Comparison of ENCODE assay signal across 9 cellular contexts in the genomic region with DNA sequence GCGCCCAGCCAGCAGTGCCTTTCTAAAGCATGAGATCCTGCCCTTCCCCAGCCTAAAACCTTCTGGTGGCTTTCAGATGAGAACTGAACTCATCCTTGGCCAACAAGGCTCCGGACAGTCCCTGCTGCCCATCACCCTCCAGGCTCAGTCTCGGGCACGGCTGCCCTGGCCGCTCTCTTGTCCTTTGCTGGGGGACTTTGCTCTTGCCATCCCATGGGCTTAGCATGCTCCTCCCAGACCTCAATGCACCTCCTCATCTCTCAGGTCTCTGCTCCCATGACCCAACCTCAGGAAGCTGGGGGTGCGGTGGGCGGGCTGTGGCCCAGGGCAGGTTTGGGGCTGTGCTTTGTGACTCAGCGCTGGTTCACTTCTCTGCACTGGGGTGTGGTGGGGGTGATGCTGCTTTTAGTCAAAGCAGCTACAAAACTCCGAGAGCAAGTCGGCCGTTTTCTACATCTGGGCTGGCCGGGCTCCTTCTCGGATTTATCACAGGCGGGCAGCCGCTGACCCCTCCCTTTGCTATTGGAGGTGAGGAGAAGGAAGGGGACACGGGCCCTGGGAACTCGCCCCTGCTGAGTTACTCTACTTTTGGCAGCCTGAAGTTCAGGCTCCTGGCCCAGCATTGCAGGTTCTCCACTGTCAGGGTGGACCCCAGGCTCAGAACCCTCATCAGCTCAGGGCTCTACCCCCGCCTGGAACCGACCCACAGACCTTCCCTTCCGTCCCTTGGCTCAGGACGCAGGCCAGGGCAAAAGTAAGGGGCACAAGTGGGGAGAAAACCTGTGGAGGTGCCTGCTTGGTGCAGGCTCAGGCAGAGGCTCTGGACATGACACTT.
A peak's percentile ranks its signal among the peaks of the same experiment; 100 is the strongest.
DNase-seq lines count a peak whose midpoint lies in the region; ATAC-seq and TF ChIP-seq lines count a peak whose summit lies in the region.
"Had no signal": no experiment of that assay in that cellular context is flagged by ENCODE, and none has a peak within 500 bp of the region (broad histone marks: within the 10 kb centered on the region; RNA-seq: fewer than 3 reads in every experiment).

No MANE protein-coding gene starts in this region.

- peak overlapping the region; percentile 82 for H2AK5ac ChIP-seq in IMR-90 (ENCODE audit: low read depth, low read length)

- H4K5ac ChIP-seq in IMR-90 (ENCODE audit: low read depth, low read length): peak overlapping the region; percentile 40; the same call in 1 of the 2 replicates

- BruUV-seq in IMR-90 (replicated peaks; lab: Mats Ljungman, UMichigan): no TSS peak

- WGBS in IMR-90 (ENCODE audit: extremely low coverage in 2 of 2, insufficient read length in 1 of 2), 2 experiments: 100% methylated on average over 1 of the region's 21 CpGs; no CpG with 5 or more reads in 1 of the 2 experiments

- intact Hi-C loops in IMR-90 (cut with micrococcal nuclease): no loop called here

- peak; percentile 53 for DNase-seq in GM12864 (ENCODE audit: low read depth)
- DNase-seq in IMR-90: peak; percentile 70
- peak; percentile 80 for DNase-seq in activated CD8-positive, alpha-beta memory T cell treated with anti-CD3 and anti-CD28 coated beads, Interleukin-2, amount 50 U/mL, for 4 hours
- DNase-seq in iris pigment epithelial cell (ENCODE audit: low read depth): peak; percentile 49
- no peak for DNase-seq in endothelial cell (ENCODE audit: low spot score)
- no peak for DNase-seq in KBM-7
- DNase-seq in putamen (ENCODE audit: low spot score): no peak

- peak overlapping the region; percentile 40 for H3K4me2 ChIP-seq in IMR-90 (ENCODE audit: low read depth, low read length)

- peak overlapping the region; percentile 83 for H2BK5ac ChIP-seq in IMR-90 (ENCODE audit: low read depth, low read length, poor library complexity, severe bottlenecking)

- H3K9ac ChIP-seq in IMR-90 (ENCODE audit: low read depth, low read length): peak overlapping the region; percentile 29; the same call in 1 of the 2 replicates

- H3K56ac ChIP-seq in IMR-90 (ENCODE audit: extremely low read depth, insufficient read depth, low read length): no peak overlapping the region

- no peaks in the 10 kb centered on the region for H3K9me3 Mint-ChIP-seq in stimulated activated naive CD8-positive, alpha-beta T cell treated with anti-CD3 and anti-CD28 coated beads, Interleukin-15, Interleukin-2, amounts not matched to agents 100 ng/mL and 50 ng/mL, for 24 hours
- H3K9me3 Mint-ChIP-seq in endothelial cell (ENCODE audit: unreplicated experiment): peaks cover 4% of the 10 kb centered on the region
- H3K9me3 Mint-ChIP-seq: nephron had no signal

- TF ChIP-seq POLR2A in IMR-90 (IDR thresholded peaks at IDR 0.05; ENCODE audit: low read depth, low read length): no peak

- TF ChIP-seq CTCF in GM12864 (IDR thresholded peaks at IDR 0.05; ENCODE audit: low read depth, low read length, missing control alignments) (no peak), IMR-90 (conservative IDR thresholded peaks at IDR 0.05; ENCODE audit: low read depth, low read length) (no peak), endothelial cell (IDR thresholded peaks at IDR 0.05; ENCODE audit: unreplicated experiment) (no peak)

- peaks cover 4% of the 10 kb centered on the region; the same call in 1 of the 2 replicates for H3K27me3 ChIP-seq in IMR-90 (ENCODE audit: control insufficient read depth, insufficient read depth, low read length)

- H2AK9ac ChIP-seq in IMR-90 (replicated peaks; ENCODE audit: low read depth, low read length, poor library complexity): peak overlapping the region; percentile 99

- in situ Hi-C loops in IMR-90 (cut with MboI; ENCODE audit: low sequenced_read_pairs) (no loop called here), KBM-7 (cut with MboI; ENCODE audit: low pct_unique_long_range_greater_than_20kb, low sequenced_read_pairs) (no loop called here)

- peak overlapping the region; percentile 86 for H2BK120ac ChIP-seq in IMR-90 (ENCODE audit: low read depth, low read length)

- no peaks in the 10 kb centered on the region for H4K20me1 ChIP-seq in IMR-90 (ENCODE audit: insufficient read depth, low read length)

- no peaks in the 10 kb centered on the region for H3K79me1 ChIP-seq in IMR-90 (ENCODE audit: low read depth in 1 of 2, low read length in 2 of 2)

- peaks cover 2% of the 10 kb centered on the region; the same call in 1 of the 2 replicates for H3K9me1 ChIP-seq in IMR-90 (ENCODE audit: insufficient read depth, low read length)

- H3K4me3 Mint-ChIP-seq in stimulated activated naive CD8-positive, alpha-beta T cell treated with anti-CD3 and anti-CD28 coated beads, Interleukin-15, Interleukin-2, amounts not matched to agents 100 ng/mL and 50 ng/mL, for 24 hours: peak overlapping the region; percentile 62
- no peak overlapping the region for H3K4me3 Mint-ChIP-seq in endothelial cell (ENCODE audit: unreplicated experiment)

- H3K4me3 ChIP-seq in GM12864 (ENCODE audit: low read depth, low read length) (peak overlapping the region; percentile 26), IMR-90 (ENCODE audit: insufficient read depth, low read depth, low read length) (no peak overlapping the region)

- H3K9me3 ChIP-seq in IMR-90 (ENCODE audit: control insufficient read depth, insufficient read depth, low read length): no peaks in the 10 kb centered on the region

- peaks cover 14% of the 10 kb centered on the region for H3K4me1 ChIP-seq in IMR-90 (ENCODE audit: control insufficient read depth, insufficient read depth, low read length)

- POLR2A ChIA-PET in IMR-90 (lab: Charles Lee; ENCODE audit: unreplicated experiment): interaction anchor here (0.5 kb wide), 1 partner anchor 666 kb away, joined by 5 read pairs; no protein-coding TSS in a partner anchor

- ATAC-seq in IMR-90 (ENCODE audit: low read depth): peak; percentile 75

- H3K14ac ChIP-seq in IMR-90 (replicated peaks; ENCODE audit: low read depth, low read length): peak overlapping the region; percentile 40

- no peaks in the 10 kb centered on the region for H3K36me3 ChIP-seq in IMR-90 (ENCODE audit: control insufficient read depth, insufficient read depth, low read length)

- H3K36me3 Mint-ChIP-seq in stimulated activated naive CD8-positive, alpha-beta T cell treated with anti-CD3 and anti-CD28 coated beads, Interleukin-15, Interleukin-2, amounts not matched to agents 100 ng/mL and 50 ng/mL, for 24 hours (ENCODE audit: low read depth): no peaks in the 10 kb centered on the region
- H3K36me3 Mint-ChIP-seq in endothelial cell (ENCODE audit: low read depth, unreplicated experiment): peaks cover 3% of the 10 kb centered on the region

- no peak for TF ChIP-seq RAD21 in IMR-90 (IDR thresholded peaks at IDR 0.05; ENCODE audit: low read length)

- H3K27me3 Mint-ChIP-seq in stimulated activated naive CD8-positive, alpha-beta T cell treated with anti-CD3 and anti-CD28 coated beads, Interleukin-15, Interleukin-2, amounts not matched to agents 100 ng/mL and 50 ng/mL, for 24 hours: peaks cover 35% of the 10 kb centered on the region
- peaks cover 15% of the 10 kb centered on the region for H3K27me3 Mint-ChIP-seq in endothelial cell (ENCODE audit: unreplicated experiment)

- H4K8ac ChIP-seq in IMR-90 (ENCODE audit: low read depth in 2 of 2, low read length in 2 of 2): peak overlapping the region; percentile 34 to 86; a peak in 3 of 4 replicates

- H3K27ac ChIP-seq in IMR-90 (ENCODE audit: insufficient read depth, low read length): peak overlapping the region; percentile 36; the same call in 1 of the 2 replicates

- CTCF ChIA-PET in IMR-90 (lab: Yijun Ruan, JAX): interaction anchor here (1.2 kb wide), 1 partner anchor 11 kb away, joined by 3 read pairs; no protein-coding TSS in a partner anchor

- H2BK20ac ChIP-seq in IMR-90 (ENCODE audit: low read depth, low read length): peak overlapping the region; percentile 37; the same call in 1 of the 2 replicates

- peak overlapping the region; percentile 31; the same call in 1 of the 2 replicates for H3K23ac ChIP-seq in IMR-90 (ENCODE audit: low read depth, low read length)

- H3K27ac Mint-ChIP-seq in stimulated activated naive CD8-positive, alpha-beta T cell treated with anti-CD3 and anti-CD28 coated beads, Interleukin-15, Interleukin-2, amounts not matched to agents 100 ng/mL and 50 ng/mL, for 24 hours: peak overlapping the region; percentile 31
- no peak overlapping the region for H3K27ac Mint-ChIP-seq in endothelial cell (ENCODE audit: unreplicated experiment)

- peak overlapping the region; percentile 16; the same call in 1 of the 2 replicates for H3K18ac ChIP-seq in IMR-90 (ENCODE audit: low read depth, low read length)

- H2BK15ac ChIP-seq in IMR-90 (ENCODE audit: low read depth, low read length): peak overlapping the region; percentile 25; the same call in 1 of the 3 replicates

- peak overlapping the region; percentile 44 for H3K4ac ChIP-seq in IMR-90 (ENCODE audit: low read depth, low read length)

- dilution Hi-C loops in IMR-90 (cut with HindIII; ENCODE audit: low sequenced_read_pairs, unreplicated experiment): no loop called here

- H4K91ac ChIP-seq in IMR-90 (ENCODE audit: insufficient read depth, low read depth, low read length): peak overlapping the region; percentile 65

- H3K4me1 Mint-ChIP-seq in stimulated activated naive CD8-positive, alpha-beta T cell treated with anti-CD3 and anti-CD28 coated beads, Interleukin-15, Interleukin-2, amounts not matched to agents 100 ng/mL and 50 ng/mL, for 24 hours (ENCODE audit: low read depth): peaks cover 71% of the 10 kb centered on the region
- peaks cover 13% of the 10 kb centered on the region for H3K4me1 Mint-ChIP-seq in endothelial cell (ENCODE audit: unreplicated experiment)

- H2AFZ ChIP-seq in IMR-90 (replicated peaks; ENCODE audit: low read length, poor library complexity): peak overlapping the region; percentile 95

TF ChIP-seq in IMR-90, 13 proteins besides CTCF, POLR2A, EP300 and RAD21 (continues in another document):
- TF ChIP-seq NFE2L2 (IDR thresholded peaks at IDR 0.05; ENCODE audit: low read depth, low read length) (no peak), FOS (IDR thresholded peaks at IDR 0.05; ENCODE audit: low read depth, low read length) (peak; percentile 38; the same call in 1 of the 2 replicates), RFX5 (IDR thresholded peaks at IDR 0.05; ENCODE audit: low read depth, low read length) (no peak), SMC3 (IDR thresholded peaks at IDR 0.05; ENCODE audit: low read depth, low read length) (no peak), MAZ (IDR thresholded peaks at IDR 0.05; ENCODE audit: borderline replicate concordance, low read depth, low read length) (no peak), MAFK (IDR thresholded peaks at IDR 0.05; ENCODE audit: low read depth, low read length) (no peak), RCOR1 (IDR thresholded peaks at IDR 0.05; ENCODE audit: insufficient replicate concordance, low read length) (no peak)
- TF ChIP-seq, protein P1, sequence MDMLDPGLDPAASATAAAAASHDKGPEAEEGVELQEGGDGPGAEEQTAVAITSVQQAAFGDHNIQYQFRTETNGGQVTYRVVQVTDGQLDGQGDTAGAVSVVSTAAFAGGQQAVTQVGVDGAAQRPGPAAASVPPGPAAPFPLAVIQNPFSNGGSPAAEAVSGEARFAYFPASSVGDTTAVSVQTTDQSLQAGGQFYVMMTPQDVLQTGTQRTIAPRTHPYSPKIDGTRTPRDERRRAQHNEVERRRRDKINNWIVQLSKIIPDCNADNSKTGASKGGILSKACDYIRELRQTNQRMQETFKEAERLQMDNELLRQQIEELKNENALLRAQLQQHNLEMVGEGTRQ (IDR thresholded peaks at IDR 0.05; ENCODE audit: low read depth, low read length): no peak

Comparison
In these comparisons a context has a peak if more than half of its experiments do, and no peak if none do; other contexts are left out.
1. DNase-seq: peak in GM12864 (single experiment), IMR-90 (single experiment), activated CD8-positive, alpha-beta memory T cell treated with anti-CD3 and anti-CD28 coated beads, Interleukin-2, amount 50 U/mL, for 4 hours (single experiment) and iris pigment epithelial cell (single experiment); none in endothelial cell (single experiment), KBM-7 (single experiment) and putamen (single experiment).